10 cellular contexts compared by ENCODE assay signal in genomic region chr2:158724803-158725271, GRCh38.
A peak's percentile ranks its signal among the peaks of the same experiment; 100 is the strongest.
DNase-seq lines count a peak whose midpoint lies in the region; ATAC-seq and TF ChIP-seq lines count a peak whose summit lies in the region.
"Had no signal": no experiment of that assay in that cellular context is flagged by ENCODE, and none has a peak within 500 bp of the region (broad histone marks: within the 10 kb centered on the region; RNA-seq: fewer than 3 reads in every experiment).

No MANE protein-coding gene starts in this region.

- H3K4me3 Mint-ChIP-seq in Calu3 (ENCODE audit: low read depth, unreplicated experiment), result peak overlapping the region; percentile 40
- H3K4me3 Mint-ChIP-seq: activated CD4-positive, alpha-beta memory T cell treated with anti-CD3 and anti-CD28 coated beads for 36 hours; stimulated activated naive CD8-positive, alpha-beta T cell treated with anti-CD3 and anti-CD28 coated beads, Interleukin-15, amount 100 ng/mL, for 72 hours had no signal

- TF ChIP-seq POLR2A in breast epithelium (IDR thresholded peaks at IDR 0.05) (no peak), esophagus muscularis mucosa (IDR thresholded peaks at IDR 0.05; ENCODE audit: low read depth) (no peak)

- in situ Hi-C loops in brain microvascular endothelial cell (cut with HindIII; ENCODE audit: low pct_ligation_motif_present, low sequenced_read_pairs), result no loop called here

- H3K27ac ChIP-seq in breast epithelium, result peak overlapping the region; percentile 87 to 93
- peak overlapping the region in 1 of 2 donors; percentile 75 for H3K27ac ChIP-seq in lung (ENCODE audit: low read depth in 1 of 2, low read length in 1 of 2)
- H3K27ac ChIP-seq in brain microvascular endothelial cell, result no peak overlapping the region
- H3K27ac ChIP-seq in esophagus muscularis mucosa (replicated peaks in 1 of 4), result no peak overlapping the region

- intact Hi-C loops in Calu3 (cut with micrococcal nuclease; ENCODE audit: unreplicated experiment), result no loop called here
- intact Hi-C loops in breast epithelium (cut with DNase I; ENCODE audit: low total_unique reads), result no loop called here
- intact Hi-C loops in esophagus muscularis mucosa (cut with DNase I), result no loop called here

- ATAC-seq in lung (ENCODE audit: insufficient read depth, low FRiP score) (peak; percentile 83), HG03135 (IDR thresholded peaks at IDR 0.05; ENCODE audit: unreplicated experiment) (no peak)
- ATAC-seq: stimulated activated naive CD8-positive, alpha-beta T cell treated with anti-CD3 and anti-CD28 coated beads, Interleukin-15, amount 100 ng/mL, for 72 hours had no signal

- peaks cover 8% of the 10 kb centered on the region for H3K36me3 Mint-ChIP-seq in Calu3 (ENCODE audit: insufficient read depth, unreplicated experiment)
- H3K36me3 Mint-ChIP-seq: activated CD4-positive, alpha-beta memory T cell treated with anti-CD3 and anti-CD28 coated beads for 36 hours had no signal

- TF ChIP-seq EP300 in Ishikawa (IDR thresholded peaks at IDR 0.05; ENCODE audit: borderline replicate concordance), result no peak
- TF ChIP-seq EP300 in esophagus muscularis mucosa (IDR thresholded peaks at IDR 0.05), result no peak

- TF ChIP-seq CTCF in Calu3 (IDR thresholded peaks at IDR 0.05; ENCODE audit: unreplicated experiment), result no peak
- no peak for TF ChIP-seq CTCF in breast epithelium (IDR thresholded peaks at IDR 0.05)
- TF ChIP-seq CTCF in lung (IDR thresholded peaks at IDR 0.05; ENCODE audit: control extremely low read depth, extremely low read depth), result no peak
- TF ChIP-seq CTCF in brain microvascular endothelial cell (IDR thresholded peaks at IDR 0.05; ENCODE audit: low read depth, low read length, missing control alignments), result no peak
- no peak for TF ChIP-seq CTCF in esophagus muscularis mucosa (IDR thresholded peaks at IDR 0.05)

- H3K4me3 ChIP-seq in breast epithelium (peak overlapping the region in 1 of 3 donors; percentile 30), lung (no peak overlapping the region), brain microvascular endothelial cell (ENCODE audit: low read depth, low read length) (no peak overlapping the region), esophagus muscularis mucosa (no peak overlapping the region)

- 0 out of 2 replicates have a peak, but pooled peaks have one; percentile 4 for TF ChIP-seq RAD21 in Ishikawa (IDR thresholded peaks at IDR 0.05; ENCODE audit: low read depth)

- H3K9me3 Mint-ChIP-seq in Calu3 (ENCODE audit: low read depth, unreplicated experiment), result no peaks in the 10 kb centered on the region
- H3K9me3 Mint-ChIP-seq: activated CD4-positive, alpha-beta memory T cell treated with anti-CD3 and anti-CD28 coated beads for 36 hours; stimulated activated naive CD8-positive, alpha-beta T cell treated with anti-CD3 and anti-CD28 coated beads, Interleukin-15, amount 100 ng/mL, for 72 hours had no signal

- 58 to 60% methylated on average over 4 to 5 of the region's 5 CpGs for WGBS in lung, 2 donors
- WGBS in esophagus muscularis mucosa, result 25% methylated on average over 2 of the region's 5 CpGs

- H3K4me1 Mint-ChIP-seq in Calu3 (ENCODE audit: low read depth, unreplicated experiment), result peaks cover 27% of the 10 kb centered on the region
- H3K4me1 Mint-ChIP-seq: stimulated activated naive CD8-positive, alpha-beta T cell treated with anti-CD3 and anti-CD28 coated beads, Interleukin-15, amount 100 ng/mL, for 72 hours had no signal

- peak overlapping the region; percentile 71 for H3K27ac Mint-ChIP-seq in Calu3 (ENCODE audit: unreplicated experiment)
- H3K27ac Mint-ChIP-seq: activated CD4-positive, alpha-beta memory T cell treated with anti-CD3 and anti-CD28 coated beads for 36 hours had no signal

- CTCF ChIA-PET in Calu3 (lab: Charles Lee), result interaction anchor here (0.6 to 2.2 kb wide), 13 partner anchors 8 to 700 kb away, joined by 3 to 17 read pairs (median 4); no protein-coding TSS in a partner anchor

- no peaks in the 10 kb centered on the region for H3K27me3 Mint-ChIP-seq in Calu3 (ENCODE audit: unreplicated experiment)
- H3K27me3 Mint-ChIP-seq: stimulated activated naive CD8-positive, alpha-beta T cell treated with anti-CD3 and anti-CD28 coated beads, Interleukin-15, amount 100 ng/mL, for 72 hours had no signal

- H3K4me1 ChIP-seq in breast epithelium (peaks cover 11 to 14% of the 10 kb centered on the region in 2 donors), lung (ENCODE audit: control insufficient read depth in 2 of 2, insufficient read depth in 2 of 2, low read length in 2 of 2) (peaks cover 0 to 24% of the 10 kb centered on the region in 2 donors), esophagus muscularis mucosa (peaks cover 0 to 4% (median 2%) of the 10 kb centered on the region in 4 donors)

- no TSS peak for BruUV-seq in Calu3 (replicated peaks; lab: Mats Ljungman, UMichigan)

- no peaks in the 10 kb centered on the region for H3K27me3 ChIP-seq in breast epithelium
- H3K27me3 ChIP-seq in lung (ENCODE audit: control insufficient read depth, insufficient read depth), result no peaks in the 10 kb centered on the region
- no peaks in the 10 kb centered on the region for H3K27me3 ChIP-seq in brain microvascular endothelial cell (replicated peaks)
- H3K27me3 ChIP-seq in esophagus muscularis mucosa, result peaks cover 0 to 9% (median 0%) of the 10 kb centered on the region in 4 donors

- H3K9me3 ChIP-seq in breast epithelium (no peaks in the 10 kb centered on the region), lung (ENCODE audit: control insufficient read depth in 2 of 2, insufficient read depth in 1 of 2, low read length in 1 of 2) (no peaks in the 10 kb centered on the region), esophagus muscularis mucosa (no peaks in the 10 kb centered on the region)

- no peaks in the 10 kb centered on the region for H3K36me3 ChIP-seq in breast epithelium
- H3K36me3 ChIP-seq in lung (ENCODE audit: control insufficient read depth in 2 of 2, insufficient read depth in 2 of 2, low read length in 2 of 2), result no peaks in the 10 kb centered on the region
- H3K36me3 ChIP-seq in brain microvascular endothelial cell (replicated peaks), result no peaks in the 10 kb centered on the region
- H3K36me3 ChIP-seq in esophagus muscularis mucosa, result no peaks in the 10 kb centered on the region

- peak; percentile 53 for DNase-seq in Calu3
- peak in 1 of 2 donors; percentile 35 for DNase-seq in breast epithelium (ENCODE audit: low spot score in 2 of 2)
- peak; percentile 67 for DNase-seq in lung (ENCODE audit: low spot score)
- no peak for DNase-seq in brain microvascular endothelial cell
- DNase-seq in esophagus muscularis mucosa (ENCODE audit: extremely low spot score), result no peak
- no peak for DNase-seq in stimulated activated naive CD4-positive, alpha-beta T cell (lab: John Stamatoyannopoulos, UW)
- DNase-seq: activated CD4-positive, alpha-beta memory T cell treated with anti-CD3 and anti-CD28 coated beads for 36 hours; stimulated activated naive CD8-positive, alpha-beta T cell treated with anti-CD3 and anti-CD28 coated beads, Interleukin-15, amount 100 ng/mL, for 72 hours had no signal

TF ChIP-seq in Ishikawa, 13 proteins besides CTCF, POLR2A, EP300 and RAD21:
- TF ChIP-seq CREB1 (IDR thresholded peaks at IDR 0.05; ENCODE audit: low read depth), result no peak
- TF ChIP-seq TEAD4 (IDR thresholded peaks at IDR 0.05), result peak; percentile 25; the same call in 1 of the 2 replicates
- no peak for TF ChIP-seq ZBTB7A (IDR thresholded peaks at IDR 0.05; ENCODE audit: low read depth)
- TF ChIP-seq EGR1 (IDR thresholded peaks at IDR 0.05), result no peak

Comparison
In these comparisons a context has a peak if more than half of its experiments do, and no peak if none do; other contexts are left out.
1. DNase-seq: peak in Calu3 (single experiment) and lung (single experiment); none in brain microvascular endothelial cell (single experiment), esophagus muscularis mucosa (single experiment) and stimulated activated naive CD4-positive, alpha-beta T cell (0 of 6).
2. H3K27ac ChIP-seq: peak in breast epithelium (2 of 2); none in brain microvascular endothelial cell (single experiment) and esophagus muscularis mucosa (0 of 4).